In the genomic region with DNA sequence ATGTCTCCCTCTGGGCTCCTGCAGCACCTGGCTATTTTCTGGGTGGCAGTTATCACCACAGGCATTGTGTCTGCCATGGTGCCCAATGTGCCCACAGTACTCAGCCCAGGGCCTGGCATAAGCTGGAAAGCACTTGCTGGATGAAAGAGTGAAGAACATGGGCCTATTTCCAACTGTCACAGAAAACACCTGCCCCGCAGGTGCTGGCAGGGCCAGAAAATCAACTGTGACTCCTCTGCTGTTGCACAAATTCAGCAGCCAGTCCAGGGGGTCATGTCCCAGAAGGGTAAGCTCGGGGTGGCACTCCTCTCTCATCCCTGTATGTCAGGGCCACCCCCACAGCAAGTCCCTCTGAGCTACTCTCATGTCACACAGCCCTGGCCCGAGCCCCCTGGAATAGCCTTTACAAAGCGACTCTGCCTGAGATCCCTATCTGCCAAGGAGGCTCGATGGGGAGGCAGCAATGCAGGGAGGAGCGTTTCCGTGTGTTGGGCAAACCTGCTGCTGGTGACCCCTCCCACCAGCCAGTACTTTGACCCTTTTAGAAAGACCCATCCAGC, we compare ENCODE assay signal across 25 cellular contexts. TPM values are rescaled to one million over a fixed set of nuclear protein-coding genes. Genes with fewer than 3 reads are reported as not detected.
"Had no signal": no experiment of that assay in that cellular context is flagged by ENCODE, and none has a peak within 500 bp of the region (broad histone marks: within the 10 kb centered on the region; RNA-seq: fewer than 3 reads in every experiment).

No MANE protein-coding gene starts in this region.

- H3K36me3 Mint-ChIP-seq: naive B cell had no signal

- H3K27ac Mint-ChIP-seq: progenitor cell of endocrine pancreas had no signal

- H3K27me3 Mint-ChIP-seq: naive B cell; stimulated activated naive CD8-positive, alpha-beta T cell treated with anti-CD3 and anti-CD28 coated beads, Interleukin-15, amount 100 ng/mL, for 72 hours had no signal

- H3K4me3 Mint-ChIP-seq: activated T-cell treated with anti-CD3 and anti-CD28 coated beads, Interleukin-2, amount 50 U/mL, for 4 hours; naive B cell; stimulated activated naive CD8-positive, alpha-beta T cell treated with anti-CD3 and anti-CD28 coated beads, Interleukin-15, amount 100 ng/mL, for 72 hours had no signal

- H3K4me1 Mint-ChIP-seq: naive B cell; stimulated activated naive CD8-positive, alpha-beta T cell treated with anti-CD3 and anti-CD28 coated beads, Interleukin-15, amount 100 ng/mL, for 72 hours had no signal

- DNase-seq: activated CD8-positive, alpha-beta memory T cell treated with anti-CD3 and anti-CD28 coated beads for 24 hours; activated CD8-positive, alpha-beta memory T cell treated with anti-CD3 and anti-CD28 coated beads, Interleukin-2, amount 50 U/mL, for 4 hours; activated naive CD4-positive, alpha-beta T cell treated with Interleukin-2 at 50 U/mL for 16 hours; activated T-cell treated with anti-CD3 and anti-CD28 coated beads, Interleukin-2, amount 50 U/mL, for 4 hours; anterior cingulate cortex; body of pancreas; heart right ventricle; islet precursor cell; left cardiac atrium; naive B cell; stimulated activated CD4-positive, alpha-beta T cell treated with anti-CD3 and anti-CD28 coated beads, Interleukin-12 subunit alpha, Interleukin-12 subunit beta, amount 100 ng/mL, for 4 hours; stimulated activated naive CD8-positive, alpha-beta T cell treated with anti-CD3 and anti-CD28 coated beads, Interleukin-15, amount 100 ng/mL, for 72 hours; T-helper 1 cell; T-helper 9 cell; tibial artery had no signal

- H3K9me3 ChIP-seq: body of pancreas, heart right ventricle, right atrium auricular region, tibial artery had no signal

- ATAC-seq: activated T-cell treated with anti-CD3 and anti-CD28 coated beads, Interleukin-2, amount 50 U/mL, for 4 hours; body of pancreas; heart right ventricle; left cardiac atrium; stimulated activated naive CD8-positive, alpha-beta T cell treated with anti-CD3 and anti-CD28 coated beads, Interleukin-15, amount 100 ng/mL, for 72 hours had no signal

- H3K27me3 ChIP-seq: body of pancreas, heart right ventricle, right atrium auricular region, tibial artery had no signal

- H3K4me1 ChIP-seq: body of pancreas, heart right ventricle, right atrium auricular region, tibial artery had no signal

- H3K36me3 ChIP-seq: cardiac muscle cell, heart right ventricle, right atrium auricular region had no signal

- H3K4me3 ChIP-seq: body of pancreas, cardiac muscle cell, heart right ventricle, lung, right atrium auricular region, tibial artery had no signal

- H3K9me3 Mint-ChIP-seq: activated T-cell treated with anti-CD3 and anti-CD28 coated beads, Interleukin-2, amount 50 U/mL, for 4 hours; stimulated activated naive CD8-positive, alpha-beta T cell treated with anti-CD3 and anti-CD28 coated beads, Interleukin-15, amount 100 ng/mL, for 72 hours had no signal

- H3K27ac ChIP-seq: body of pancreas, cardiac muscle cell, heart right ventricle, right atrium auricular region, tibial artery had no signal

RNA-seq across cellular contexts. Expression of a gene that starts 16.9 kb away (rescaled TPM):
- total RNA-seq: epithelial cell of proximal tubule had no signal

RNA-seq across cellular contexts. Expression of a gene that starts 18.9 kb away (rescaled TPM):
- total RNA-seq: epithelial cell of proximal tubule had no signal

RNA-seq across cellular contexts. Expression of a gene that starts 23.3 kb away (rescaled TPM):
- total RNA-seq: cardiac muscle cell, epithelial cell of proximal tubule, fibroblast of villous mesenchyme, progenitor cell of endocrine pancreas had no signal

RNA-seq across cellular contexts. Expression of a gene that starts 34.1 kb away (rescaled TPM):
- total RNA-seq: cardiac muscle cell, chondrocyte, epithelial cell of proximal tubule, fibroblast of villous mesenchyme, heart right ventricle, left cardiac atrium, mesenteric fat pad, osteocyte, right atrium auricular region, ureter had no signal
